ENCODE assay signal across 12 cellular contexts in genomic region chr7:27134392-27134791, GRCh38. TPM values are rescaled to one million over a fixed set of nuclear protein-coding genes. Genes with fewer than 3 reads are reported as not detected.
DNase-seq lines count a peak whose midpoint lies in the region; ATAC-seq and TF ChIP-seq lines count a peak whose summit lies in the region.
"Had no signal": no experiment of that assay in that cellular context is flagged by ENCODE, and none has a peak within 500 bp of the region (broad histone marks: within the 10 kb centered on the region; RNA-seq: fewer than 3 reads in every experiment).

No MANE protein-coding gene starts in this region.

- ATAC-seq in HG03432 (IDR thresholded peaks at IDR 0.05; ENCODE audit: unreplicated experiment), result peak; percentile 60
- no peak for ATAC-seq in CD4-positive, alpha-beta T cell (ENCODE audit: poor library complexity)
- ATAC-seq: T-helper 17 cell had no signal

- peaks cover 0 to 41% (median 16%) of the 10 kb centered on the region in 6 donors for H3K4me1 ChIP-seq in spleen

- POLR2A ChIA-PET in CD4-positive, alpha-beta T cell (lab: Charles Lee), result no interaction called here

- H3K9me3 Mint-ChIP-seq in nephron progenitor cell, result no peaks in the 10 kb centered on the region
- no peaks in the 10 kb centered on the region for H3K9me3 Mint-ChIP-seq in CD4-positive, alpha-beta T cell
- H3K9me3 Mint-ChIP-seq: immature natural killer cell had no signal

- peak; percentile 84 for DNase-seq in EH (ENCODE audit: low read depth)
- peak; percentile 37 for DNase-seq in astrocyte of the hippocampus (ENCODE audit: low read depth, low spot score)
- no peak for DNase-seq in nephron progenitor cell
- no peak for DNase-seq in CD4-positive, alpha-beta T cell
- no peak for DNase-seq in cerebellar nuclear complex (lab: John Stamatoyannopoulos, UW)
- DNase-seq in epidermal melanocyte (ENCODE audit: insufficient read length, low spot score), result no peak
- DNase-seq in spleen, result no peak
- DNase-seq: immature natural killer cell, NCI-H1092, T-helper 17 cell had no signal

- no peak overlapping the region for H3K27ac ChIP-seq in CD4-positive, alpha-beta T cell (ENCODE audit: low read depth, low read length)
- no peak overlapping the region for H3K27ac ChIP-seq in spleen

- peaks cover 37% of the 10 kb centered on the region for H3K36me3 Mint-ChIP-seq in nephron progenitor cell (ENCODE audit: low read depth)
- no peaks in the 10 kb centered on the region for H3K36me3 Mint-ChIP-seq in CD4-positive, alpha-beta T cell (ENCODE audit: low read depth)

- intact Hi-C loops in CD4-positive, alpha-beta T cell (cut with DNase I, micrococcal nuclease), result no loop called here
- intact Hi-C loops in spleen (cut with DNase I; ENCODE audit: low total_unique reads), result no loop called here

- TF ChIP-seq CTCF in nephron progenitor cell (IDR thresholded peaks at IDR 0.05), result no peak
- no peak for TF ChIP-seq CTCF in CD4-positive, alpha-beta T cell (IDR thresholded peaks at IDR 0.05)
- no peak for TF ChIP-seq CTCF in spleen (IDR thresholded peaks at IDR 0.05 in 8 of 11, conservative IDR thresholded peaks at IDR 0.05 in 3 of 11)

- no peak for TF ChIP-seq POLR2A in spleen (IDR thresholded peaks at IDR 0.05)

- H3K27me3 ChIP-seq in CD4-positive, alpha-beta T cell (ENCODE audit: control insufficient read depth, insufficient read depth, low read length), result peaks cover 56% of the 10 kb centered on the region
- H3K27me3 ChIP-seq in spleen (replicated peaks in 1 of 7), result peaks cover 0 to 42% (median 0%) of the 10 kb centered on the region in 7 donors

- CTCF ChIA-PET in CD4-positive, alpha-beta T cell (lab: Charles Lee), result no interaction called here

- peaks cover 4% of the 10 kb centered on the region for H3K27me3 Mint-ChIP-seq in nephron progenitor cell (ENCODE audit: low read depth, poor library complexity)
- peaks cover 74% of the 10 kb centered on the region for H3K27me3 Mint-ChIP-seq in CD4-positive, alpha-beta T cell

- H3K4me3 Mint-ChIP-seq in nephron progenitor cell, result peak overlapping the region; percentile 97
- no peak overlapping the region for H3K4me3 Mint-ChIP-seq in CD4-positive, alpha-beta T cell
- H3K4me3 Mint-ChIP-seq: immature natural killer cell, T-helper 17 cell had no signal

- H3K4me3 ChIP-seq in spleen, result no peak overlapping the region

- 18 to 33% (median 28%) methylated on average over 2 of the region's 2 CpGs for WGBS in spleen, 5 donors

- no peaks in the 10 kb centered on the region for H3K9me3 ChIP-seq in CD4-positive, alpha-beta T cell (ENCODE audit: control insufficient read depth, low read length)
- H3K9me3 ChIP-seq in spleen, result no peaks in the 10 kb centered on the region

- peak overlapping the region; percentile 97 for H3K27ac Mint-ChIP-seq in nephron progenitor cell
- H3K27ac Mint-ChIP-seq in CD4-positive, alpha-beta T cell, result no peak overlapping the region
- H3K27ac Mint-ChIP-seq: immature natural killer cell, T-helper 17 cell had no signal

- H3K36me3 ChIP-seq in spleen, result no peaks in the 10 kb centered on the region

- H3K4me1 Mint-ChIP-seq in nephron progenitor cell, result peaks cover 83% of the 10 kb centered on the region
- no peaks in the 10 kb centered on the region for H3K4me1 Mint-ChIP-seq in CD4-positive, alpha-beta T cell (ENCODE audit: low read depth)

RNA-seq across cellular contexts. Expression of gene HOXA4, which starts 3.8 kb away (rescaled TPM):
- total RNA-seq in CD4-positive, alpha-beta T cell, result not detected
- total RNA-seq in spleen, result 10 to 100 TPM in 1 of 7 donors, 1 to 10 TPM in 6; 2.7 to 10.8 (median 4.6) TPM
- 1 to 10 TPM; 2.1 to 5.9 (median 3.6) TPM for polyA plus RNA-seq in spleen
- total RNA-seq: H1 had no signal
- polyA plus RNA-seq: H1 had no signal

RNA-seq across cellular contexts. Expression of gene HOXA5, which starts 9.1 kb away (rescaled TPM):
- total RNA-seq in CD4-positive, alpha-beta T cell, result not detected
- total RNA-seq in spleen, result 1 to 10 TPM; 3.0 to 9.3 (median 6.9) TPM
- polyA plus RNA-seq in spleen, result 1 to 10 TPM; 1.6 to 2.3 (median 2.2) TPM
- total RNA-seq: H1 had no signal
- polyA plus RNA-seq: H1 had no signal

RNA-seq across cellular contexts. Expression of gene HOXA6, which starts 13.2 kb away (rescaled TPM):
- not detected for total RNA-seq in CD4-positive, alpha-beta T cell
- total RNA-seq in spleen, result 1 to 10 TPM in 5 of 7 donors, under 1 TPM in 2; 0.38 to 2.0 (median 1.4) TPM
- polyA plus RNA-seq in spleen, result under 1 TPM in 1 of 3 donors, not detected in 2; 0.26 TPM
- total RNA-seq: H1, T-helper 17 cell had no signal
- polyA plus RNA-seq: H1 had no signal

RNA-seq across cellular contexts. Expression of gene HOXA3, which starts 18.0 kb away (rescaled TPM):
- not detected for total RNA-seq in CD4-positive, alpha-beta T cell
- total RNA-seq in spleen, result 1 to 10 TPM in 5 of 7 donors, under 1 TPM in 2; 0.51 to 6.1 (median 2.2) TPM
- polyA plus RNA-seq in spleen, result 1 to 10 TPM in 1 of 3 donors, under 1 TPM in 2; 0.57 to 1.4 (median 0.62) TPM
- total RNA-seq: H1, T-helper 17 cell had no signal
- polyA plus RNA-seq: H1 had no signal

RNA-seq across cellular contexts. Expression of gene HOXA7, which starts 22.1 kb away (rescaled TPM):
- not detected for total RNA-seq in CD4-positive, alpha-beta T cell
- total RNA-seq in spleen, result 1 to 10 TPM; 1.0 to 8.0 (median 2.6) TPM
- 1 to 10 TPM in 1 of 3 donors, under 1 TPM in 2; 0.55 to 1.4 (median 0.80) TPM for polyA plus RNA-seq in spleen
- total RNA-seq: H1, T-helper 17 cell had no signal

Comparison
In these comparisons a context has a peak if more than half of its experiments do, and no peak if none do; other contexts are left out.
1. DNase-seq: peak in EH (single experiment) and astrocyte of the hippocampus (single experiment); none in nephron progenitor cell (single experiment), CD4-positive, alpha-beta T cell (0 of 10), cerebellar nuclear complex (0 of 2), epidermal melanocyte (single experiment) and spleen (single experiment).